Comparison of ENCODE assay signal across 9 cellular contexts in the genomic region with DNA sequence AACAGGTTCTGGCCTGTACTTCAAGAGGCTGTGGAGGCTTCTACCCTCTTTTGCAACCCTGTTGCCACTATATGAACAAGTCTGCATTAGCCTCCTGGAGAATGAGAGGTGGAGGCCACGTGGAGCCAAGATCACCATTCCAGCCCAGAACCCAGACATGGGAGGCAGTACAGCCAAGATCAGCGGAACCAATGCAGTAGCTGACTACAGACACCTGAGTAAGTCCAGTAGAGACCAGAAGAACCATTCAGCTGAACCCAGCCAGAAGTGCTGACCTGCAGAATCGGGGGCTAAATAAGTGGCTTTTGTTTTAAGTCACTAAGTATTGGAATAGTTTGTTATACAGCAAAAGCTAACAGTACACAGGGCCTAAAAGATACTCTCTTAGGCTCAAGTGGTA. TPM values are rescaled to one million over a fixed set of nuclear protein-coding genes. Genes with fewer than 3 reads are reported as not detected.
"Had no signal": no experiment of that assay in that cellular context is flagged by ENCODE, and none has a peak within 500 bp of the region (broad histone marks: within the 10 kb centered on the region; RNA-seq: fewer than 3 reads in every experiment).

No MANE protein-coding gene starts in this region.

- H3K4me3 ChIP-seq: K562 had no signal

- ATAC-seq: K562 had no signal

- DNase-seq: GOT3, H7, HCEC 1CT, IMR-90, KG1 had no signal

- H3K27ac ChIP-seq: HL-60 had no signal

RNA-seq across cellular contexts. Expression of gene FAM20A, which starts 12.1 kb away (rescaled TPM):
- total RNA-seq: H4, HT1080, IMR-90 had no signal
- polyA plus RNA-seq: IMR-90, K562 had no signal
